In the genomic region with DNA sequence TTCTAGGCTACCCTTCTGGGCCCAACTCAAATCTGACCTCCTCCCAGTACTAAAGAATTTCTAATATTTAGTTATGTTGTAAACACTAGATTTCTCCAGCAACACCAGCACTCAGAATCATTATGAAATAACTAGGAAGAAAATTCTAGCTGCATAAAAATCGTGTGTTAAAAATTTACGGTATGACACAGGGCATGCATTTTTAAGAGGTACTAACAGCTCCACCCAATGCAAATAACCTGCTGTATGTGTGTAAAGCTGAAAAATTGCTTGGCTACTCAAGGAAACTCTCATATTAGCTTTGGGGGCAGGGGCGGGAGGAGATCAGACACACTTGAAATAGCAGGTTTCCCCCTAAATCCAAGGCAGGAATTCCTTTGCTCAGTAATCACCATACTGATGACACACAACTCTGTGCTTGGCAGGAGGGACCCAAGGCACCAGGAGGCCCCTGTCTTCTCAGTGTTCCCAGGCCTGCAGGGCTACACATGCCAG, we compare ENCODE assay signal across 16 cellular contexts. TPM values are rescaled to one million over a fixed set of nuclear protein-coding genes. Genes with fewer than 3 reads are reported as not detected.
DNase-seq lines count a peak whose midpoint lies in the region; ATAC-seq, FAIRE-seq and TF ChIP-seq lines count a peak whose summit lies in the region.
"Had no signal": no experiment of that assay in that cellular context is flagged by ENCODE, and none has a peak within 500 bp of the region (broad histone marks: within the 10 kb centered on the region; RNA-seq: fewer than 3 reads in every experiment).

No MANE protein-coding gene starts in this region.

- H4K8ac ChIP-seq in trophoblast cell (ENCODE audit: low read depth, low read length): no peak overlapping the region

- DNase-seq in Caki2 (ENCODE audit: low read depth) (peak; percentile 18), RCC 7860 (ENCODE audit: low spot score) (peak; percentile 26), fibroblast of lung (ENCODE audit: low read depth in 2 of 2) (peak in 1 of 2 donors; percentile 75), trophoblast cell (peak; percentile 77 to 84), pons (ENCODE audit: low spot score) (no peak), psoas muscle (no peak)
- DNase-seq: DMS153, erythroblast, naive B cell, NCI-H1417, NCI-H69, sigmoid colon had no signal

- no peak for FAIRE-seq in RCC 7860 (lab: Jason Lieb, UNC)
- FAIRE-seq: GM12892, H1, TTC549 had no signal

- no peak overlapping the region for H3K23ac ChIP-seq in trophoblast cell (ENCODE audit: low read length)

- ATAC-seq in psoas muscle (no peak), HG02798 (IDR thresholded peaks at IDR 0.05; ENCODE audit: poor library complexity, unreplicated experiment) (no peak)

- peaks cover 3% of the 10 kb centered on the region for H3K79me1 ChIP-seq in trophoblast cell (ENCODE audit: low read length)

- H2AK5ac ChIP-seq in trophoblast cell (ENCODE audit: low read length): no peak overlapping the region

- H3K4me2 ChIP-seq in fibroblast of lung (ENCODE audit: extremely low read depth, insufficient read depth, low read length) (no peak overlapping the region), trophoblast cell (ENCODE audit: low read length) (no peak overlapping the region)

- H2BK12ac ChIP-seq in trophoblast cell (ENCODE audit: low read length): no peak overlapping the region

- no CpG with 5 or more reads among the region's 3 CpGs for WGBS in trophoblast cell (ENCODE audit: extremely low coverage, insufficient coverage, insufficient read length)
- 90 to 97% (median 91%) methylated on average over 3 of the region's 3 CpGs for WGBS in psoas muscle, 3 donors

- peaks cover 14% of the 10 kb centered on the region for H3K36me3 ChIP-seq in fibroblast of lung (ENCODE audit: control insufficient read depth, insufficient read depth, low read length)
- peaks cover 43 to 61% of the 10 kb centered on the region in 2 experiments for H3K36me3 ChIP-seq in trophoblast cell (ENCODE audit: control insufficient read depth in 1 of 2, insufficient read depth in 2 of 2, low read length in 2 of 2)
- peaks cover 2 to 33% of the 10 kb centered on the region in 2 donors for H3K36me3 ChIP-seq in psoas muscle (ENCODE audit: insufficient read depth in 1 of 2, low read depth in 1 of 2)

- peak overlapping the region; percentile 34 for H3K27ac ChIP-seq in fibroblast of lung (ENCODE audit: insufficient read depth, low read length)
- no peak overlapping the region for H3K27ac ChIP-seq in trophoblast cell (ENCODE audit: low read depth, low read length)
- H3K27ac ChIP-seq in psoas muscle: no peak overlapping the region

- H3K18ac ChIP-seq in trophoblast cell (ENCODE audit: low read length): no peak overlapping the region

- no peak overlapping the region for H3K9ac ChIP-seq in fibroblast of lung (ENCODE audit: insufficient read depth, low read length)
- no peak overlapping the region for H3K9ac ChIP-seq in trophoblast cell (ENCODE audit: low read length)

- H3K9me3 ChIP-seq in fibroblast of lung (ENCODE audit: control insufficient read depth, insufficient read depth, low read depth, low read length): no peaks in the 10 kb centered on the region
- no peaks in the 10 kb centered on the region for H3K9me3 ChIP-seq in trophoblast cell (ENCODE audit: insufficient read depth, low read depth, low read length)
- no peaks in the 10 kb centered on the region for H3K9me3 ChIP-seq in psoas muscle
- H3K9me3 ChIP-seq: sigmoid colon had no signal

- H2AFZ ChIP-seq in fibroblast of lung (ENCODE audit: low read length) (no peak overlapping the region), trophoblast cell (ENCODE audit: insufficient read depth, low read length, poor library complexity) (no peak overlapping the region)

- H3K79me2 ChIP-seq in fibroblast of lung (ENCODE audit: control insufficient read depth, insufficient read depth, low read length) (peaks cover 23% of the 10 kb centered on the region), trophoblast cell (ENCODE audit: control insufficient read depth, insufficient read depth, low read length, poor library complexity) (no peaks in the 10 kb centered on the region)

- H2BK120ac ChIP-seq in trophoblast cell (ENCODE audit: insufficient read depth, low read length, poor library complexity): no peak overlapping the region

- no peak overlapping the region for H2BK5ac ChIP-seq in trophoblast cell (ENCODE audit: low read depth, low read length, poor library complexity)

- no peak overlapping the region for H3K4me3 ChIP-seq in fibroblast of lung (replicated peaks in 1 of 4; ENCODE audit: control extremely low read depth in 1 of 4, insufficient read depth in 1 of 4, low read depth in 3 of 4, low read length in 4 of 4)
- H3K4me3 ChIP-seq in trophoblast cell (ENCODE audit: low read depth, low read length): no peak overlapping the region
- H3K4me3 ChIP-seq in psoas muscle: no peak overlapping the region
- H3K4me3 ChIP-seq: sigmoid colon had no signal

- H3K14ac ChIP-seq in trophoblast cell (ENCODE audit: low read length): no peak overlapping the region

- H3K27me3 ChIP-seq in fibroblast of lung (ENCODE audit: control insufficient read depth, insufficient read depth, low read length): no peaks in the 10 kb centered on the region
- H3K27me3 ChIP-seq in trophoblast cell (ENCODE audit: insufficient read depth, low read length): no peaks in the 10 kb centered on the region
- no peaks in the 10 kb centered on the region for H3K27me3 ChIP-seq in psoas muscle (ENCODE audit: insufficient read depth in 3 of 3, low read length in 2 of 3)
- H3K27me3 ChIP-seq: sigmoid colon had no signal

- in situ Hi-C loops in Caki2 (cut with HindIII; ENCODE audit: low pct_unique_long_range_greater_than_20kb, low sequenced_read_pairs): no loop called here

- TF ChIP-seq CTCF in fibroblast of lung (conservative IDR thresholded peaks at IDR 0.05 in 1 of 2, IDR thresholded peaks at IDR 0.05 in 1 of 2; ENCODE audit: low read depth in 1 of 2, low read length in 2 of 2) (no peak), psoas muscle (IDR thresholded peaks at IDR 0.05) (no peak)

- no peak overlapping the region for H3K4ac ChIP-seq in trophoblast cell (ENCODE audit: low read depth, low read length)

- intact Hi-C loops in psoas muscle (cut with DNase I): no loop called here

- no peak overlapping the region for H4K91ac ChIP-seq in trophoblast cell (ENCODE audit: low read depth, low read length)

- peaks cover 16% of the 10 kb centered on the region for H3K4me1 ChIP-seq in fibroblast of lung (ENCODE audit: control insufficient read depth, extremely low read depth, insufficient read depth, low read length)
- peaks cover 0 to 13% of the 10 kb centered on the region in 2 experiments for H3K4me1 ChIP-seq in trophoblast cell (ENCODE audit: control insufficient read depth in 1 of 2, insufficient read depth in 2 of 2, low read length in 2 of 2)
- H3K4me1 ChIP-seq in psoas muscle: peaks cover 59% of the 10 kb centered on the region

- H4K12ac ChIP-seq in trophoblast cell (ENCODE audit: low read depth, low read length): no peak overlapping the region

- no peaks in the 10 kb centered on the region for H4K20me1 ChIP-seq in fibroblast of lung (ENCODE audit: control insufficient read depth, extremely low read depth, insufficient read depth, low read length)

RNA-seq across cellular contexts. Expression of a gene that starts 27.2 kb away (rescaled TPM):
- 265 and 301 TPM in 2 replicates for total RNA-seq in Caki2 (2014; rRNA removed; shearing (Covaris generic); ENCODE audit: low replicate concordance)
- total RNA-seq in fibroblast of lung: 154 and 191 TPM in 2 replicates
- polyA plus RNA-seq in fibroblast of lung: 95.6 and 128 TPM in 2 replicates
- 82.3 and 119 TPM in 2 replicates for polyA plus RNA-seq in fibroblast of lung (2012)
- 56.9 and 95.6 TPM in 2 replicates for polyA minus RNA-seq in fibroblast of lung (ENCODE audit: low replicate concordance)
- 172 and 175 TPM in 2 replicates for polyA plus RNA-seq in trophoblast cell (2013)
- 100 to 1,000 TPM in 1 of 4 donors, 10 to 100 TPM in 3; 57.8 to 108 (median 81.5) TPM for total RNA-seq in psoas muscle
- 100 to 1,000 TPM in 2 of 3 donors, 10 to 100 TPM in 1; 73.1 to 127 (median 125) TPM for polyA plus RNA-seq in psoas muscle

Comparison
In these comparisons a context has a peak if more than half of its experiments do, and no peak if none do; other contexts are left out.
1. DNase-seq: peak in Caki2 (single experiment), RCC 7860 (single experiment) and trophoblast cell (2 of 2); none in pons (single experiment) and psoas muscle (0 of 2).